ENCODE assay signal across 1 cellular context in the genomic region with DNA sequence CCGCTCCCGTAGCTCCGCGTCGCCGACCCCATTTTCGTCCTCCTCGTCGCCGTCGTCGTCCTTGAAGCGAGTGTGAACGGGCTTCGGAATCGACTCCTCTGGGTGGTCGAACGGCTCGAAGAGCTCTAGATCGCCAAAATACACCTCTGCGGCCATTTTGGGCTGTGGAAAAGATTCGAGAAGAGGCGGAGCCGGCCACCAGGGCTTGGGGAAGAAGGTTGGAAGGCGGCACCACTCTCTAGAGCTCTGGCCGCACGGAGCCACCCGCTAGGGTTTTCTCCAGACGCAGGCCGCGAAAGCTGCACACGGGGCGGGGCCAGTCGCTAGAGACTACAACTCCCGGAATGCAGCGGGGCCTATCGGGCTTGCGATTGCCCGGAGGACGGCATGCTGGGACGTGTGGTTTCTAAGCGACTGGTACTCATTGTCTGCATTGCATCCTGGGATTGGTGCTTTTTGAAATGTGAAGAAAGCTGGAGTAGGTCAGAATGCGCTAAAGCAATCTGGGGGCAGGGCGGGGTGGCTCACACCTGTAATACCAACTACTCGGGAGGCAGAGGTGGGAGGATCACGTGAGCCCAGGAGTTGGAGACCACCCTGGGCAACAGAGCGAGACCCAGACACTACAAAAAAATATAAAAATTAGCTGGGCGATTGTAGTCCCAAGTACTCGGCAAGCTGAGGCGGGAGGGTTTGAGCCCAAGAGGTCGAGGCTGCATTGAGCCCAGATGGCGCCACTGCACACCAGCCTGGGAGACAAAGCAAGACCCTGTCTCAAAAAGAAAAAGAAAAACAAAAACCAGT.
A peak's percentile ranks its signal among the peaks of the same experiment; 100 is the strongest.
TF ChIP-seq lines count a peak whose summit lies in the region.

Gene ZCCHC8, minus strand, starts transcription at position 248 of the 804 bp plus-strand sequence. Its CDS starts 92 bp downstream, at position 156.

TF ChIP-seq in K562, 482 proteins besides CTCF, POLR2A, EP300 and RAD21 (continued from another document and continues in another):
- TF ChIP-seq CHD7 (IDR thresholded peaks at IDR 0.05; ENCODE audit: low read depth, low read length) (no peak), KDM4B (IDR thresholded peaks at IDR 0.05; ENCODE audit: borderline replicate concordance in 2 of 2, low read depth in 1 of 2) (peak in 1 of 2 experiments; percentile 29; a peak in 1 of 4 replicates), MTA2 (IDR thresholded peaks at IDR 0.05; ENCODE audit: low read depth) (no peak), ZNF609 (CRISPR knock-in tag; IDR thresholded peaks at IDR 0.05; ENCODE audit: borderline replicate concordance) (0 out of 2 replicates have a peak, but pooled peaks have one; percentile 66), ZNF23 (CRISPR knock-in tag; IDR thresholded peaks at IDR 0.05) (no peak), DMBX1 (CRISPR knock-in tag; IDR thresholded peaks at IDR 0.05; ENCODE audit: borderline replicate concordance) (no peak; the same call in 1 of the 2 replicates), TFAM (CRISPR knock-in tag; conservative IDR thresholded peaks at IDR 0.05) (no peak), FIP1L1 (IDR thresholded peaks at IDR 0.05; ENCODE audit: low read depth, low read length, poor library complexity, severe bottlenecking) (peak; percentile 67), TSC22D4 (tag; IDR thresholded peaks at IDR 0.05) (no peak), ZNF431 (CRISPR knock-in tag; IDR thresholded peaks at IDR 0.05) (peak; percentile 79; the same call in 1 of the 2 replicates)
- TF ChIP-seq, protein P1, sequence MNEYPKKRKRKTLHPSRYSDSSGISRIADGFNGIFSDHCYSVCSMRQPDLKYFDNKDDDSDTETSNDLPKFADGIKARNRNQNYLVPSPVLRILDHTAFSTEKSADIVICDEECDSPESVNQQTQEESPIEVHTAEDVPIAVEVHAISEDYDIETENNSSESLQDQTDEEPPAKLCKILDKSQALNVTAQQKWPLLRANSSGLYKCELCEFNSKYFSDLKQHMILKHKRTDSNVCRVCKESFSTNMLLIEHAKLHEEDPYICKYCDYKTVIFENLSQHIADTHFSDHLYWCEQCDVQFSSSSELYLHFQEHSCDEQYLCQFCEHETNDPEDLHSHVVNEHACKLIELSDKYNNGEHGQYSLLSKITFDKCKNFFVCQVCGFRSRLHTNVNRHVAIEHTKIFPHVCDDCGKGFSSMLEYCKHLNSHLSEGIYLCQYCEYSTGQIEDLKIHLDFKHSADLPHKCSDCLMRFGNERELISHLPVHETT (CRISPR knock-in tag; conservative IDR thresholded peaks at IDR 0.05 in 1 of 2, IDR thresholded peaks at IDR 0.05 in 1 of 2) = peak in 1 of 2 experiments; percentile 86; a peak in 2 of 4 replicates
- TF ChIP-seq, protein P2, sequence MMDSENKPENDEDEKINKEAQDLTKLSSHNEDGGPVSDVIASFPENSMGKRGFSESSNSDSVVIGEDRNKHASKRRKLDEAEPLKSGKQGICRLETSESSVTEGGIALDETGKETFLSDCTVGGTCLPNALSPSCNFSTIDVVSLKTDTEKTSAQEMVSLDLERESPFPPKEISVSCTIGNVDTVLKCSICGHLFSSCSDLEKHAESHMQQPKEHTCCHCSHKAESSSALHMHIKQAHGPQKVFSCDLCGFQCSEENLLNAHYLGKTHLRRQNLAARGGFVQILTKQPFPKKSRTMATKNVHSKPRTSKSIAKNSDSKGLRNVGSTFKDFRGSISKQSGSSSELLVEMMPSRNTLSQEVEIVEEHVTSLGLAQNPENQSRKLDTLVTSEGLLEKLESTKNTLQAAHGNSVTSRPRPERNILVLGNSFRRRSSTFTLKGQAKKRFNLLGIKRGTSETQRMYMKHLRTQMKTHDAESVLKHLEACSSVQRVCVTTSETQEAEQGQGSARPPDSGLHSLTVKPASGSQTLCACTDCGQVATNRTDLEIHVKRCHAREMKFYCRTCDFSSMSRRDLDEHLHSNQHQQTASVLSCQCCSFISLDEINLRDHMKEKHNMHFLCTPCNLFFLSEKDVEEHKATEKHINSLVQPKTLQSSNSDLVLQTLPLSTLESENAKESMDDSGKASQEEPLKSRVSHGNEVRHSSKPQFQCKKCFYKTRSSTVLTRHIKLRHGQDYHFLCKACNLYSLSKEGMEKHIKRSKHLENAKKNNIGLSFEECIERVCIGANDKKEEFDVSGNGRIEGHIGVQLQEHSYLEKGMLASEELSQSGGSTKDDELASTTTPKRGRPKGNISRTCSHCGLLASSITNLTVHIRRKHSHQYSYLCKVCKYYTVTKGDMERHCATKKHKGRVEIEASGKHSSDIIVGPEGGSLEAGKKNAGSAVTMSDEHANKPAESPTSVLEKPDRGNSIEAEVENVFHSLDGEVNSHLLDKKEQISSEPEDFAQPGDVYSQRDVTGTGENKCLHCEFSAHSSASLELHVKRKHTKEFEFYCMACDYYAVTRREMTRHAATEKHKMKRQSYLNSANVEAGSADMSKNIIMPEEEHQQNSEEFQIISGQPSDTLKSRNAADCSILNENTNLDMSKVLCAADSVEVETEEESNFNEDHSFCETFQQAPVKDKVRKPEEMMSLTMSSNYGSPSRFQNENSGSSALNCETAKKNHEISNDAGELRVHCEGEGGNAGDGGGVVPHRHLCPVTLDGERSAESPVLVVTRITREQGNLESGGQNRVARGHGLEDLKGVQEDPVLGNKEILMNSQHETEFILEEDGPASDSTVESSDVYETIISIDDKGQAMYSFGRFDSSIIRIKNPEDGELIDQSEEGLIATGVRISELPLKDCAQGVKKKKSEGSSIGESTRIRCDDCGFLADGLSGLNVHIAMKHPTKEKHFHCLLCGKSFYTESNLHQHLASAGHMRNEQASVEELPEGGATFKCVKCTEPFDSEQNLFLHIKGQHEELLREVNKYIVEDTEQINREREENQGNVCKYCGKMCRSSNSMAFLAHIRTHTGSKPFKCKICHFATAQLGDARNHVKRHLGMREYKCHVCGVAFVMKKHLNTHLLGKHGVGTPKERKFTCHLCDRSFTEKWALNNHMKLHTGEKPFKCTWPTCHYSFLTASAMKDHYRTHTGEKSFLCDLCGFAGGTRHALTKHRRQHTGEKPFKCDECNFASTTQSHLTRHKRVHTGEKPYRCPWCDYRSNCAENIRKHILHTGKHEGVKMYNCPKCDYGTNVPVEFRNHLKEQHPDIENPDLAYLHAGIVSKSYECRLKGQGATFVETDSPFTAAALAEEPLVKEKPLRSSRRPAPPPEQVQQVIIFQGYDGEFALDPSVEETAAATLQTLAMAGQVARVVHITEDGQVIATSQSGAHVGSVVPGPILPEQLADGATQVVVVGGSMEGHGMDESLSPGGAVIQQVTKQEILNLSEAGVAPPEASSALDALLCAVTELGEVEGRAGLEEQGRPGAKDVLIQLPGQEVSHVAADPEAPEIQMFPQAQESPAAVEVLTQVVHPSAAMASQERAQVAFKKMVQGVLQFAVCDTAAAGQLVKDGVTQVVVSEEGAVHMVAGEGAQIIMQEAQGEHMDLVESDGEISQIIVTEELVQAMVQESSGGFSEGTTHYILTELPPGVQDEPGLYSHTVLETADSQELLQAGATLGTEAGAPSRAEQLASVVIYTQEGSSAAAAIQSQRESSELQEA (IDR thresholded peaks at IDR 0.05; ENCODE audit: low read depth) = no peak
